8 cellular contexts compared by ENCODE assay signal in the genomic region with DNA sequence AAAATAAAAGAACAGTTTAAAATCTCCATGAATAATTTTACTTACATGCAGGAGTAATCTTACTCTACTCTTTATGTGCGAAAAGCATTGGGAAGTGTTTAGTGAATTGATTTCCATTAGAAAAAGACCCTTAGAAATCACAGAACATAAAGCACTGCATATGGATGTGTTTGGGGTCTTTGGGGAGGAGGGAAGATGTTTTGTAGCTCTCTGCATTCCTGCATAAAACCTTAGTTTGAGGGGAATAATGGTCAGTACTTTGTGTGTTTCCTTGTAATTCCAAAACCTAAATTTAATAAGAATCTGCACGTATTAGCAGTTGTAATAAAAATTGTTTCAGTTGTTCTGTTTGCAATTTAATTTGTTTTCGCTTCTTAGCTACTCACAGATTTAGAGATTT.
DNase-seq lines count a peak whose midpoint lies in the region; ATAC-seq and TF ChIP-seq lines count a peak whose summit lies in the region.

No MANE protein-coding gene starts in this region.

- DNase-seq in Peyer's patch (no peak), fibroblast of lung (ENCODE audit: low read depth in 2 of 2) (peak in 1 of 2 donors; percentile 26), EL (no peak)

- H3K9ac ChIP-seq in ES-I3 (ENCODE audit: low read depth, low read length) (peak overlapping the region; percentile 34; the same call in 1 of the 2 replicates), fibroblast of lung (ENCODE audit: insufficient read depth, low read length) (no peak overlapping the region), rectal smooth muscle tissue (ENCODE audit: low read length) (no peak overlapping the region)

- H3K27ac ChIP-seq in Peyer's patch: peak overlapping the region in 3 of 4 donors; percentile 48 to 74 (median 59)
- H3K27ac ChIP-seq in fibroblast of lung (ENCODE audit: insufficient read depth, low read length): peak overlapping the region; percentile 46
- H3K27ac ChIP-seq in rectal smooth muscle tissue (ENCODE audit: low read depth, low read length): peak overlapping the region; percentile 43

- ATAC-seq in GM21529 (IDR thresholded peaks at IDR 0.05; ENCODE audit: unreplicated experiment) (no peak), HG03521 (IDR thresholded peaks at IDR 0.05; ENCODE audit: unreplicated experiment) (no peak), HG02588 (IDR thresholded peaks at IDR 0.05; ENCODE audit: unreplicated experiment) (no peak)

- no peaks in the 10 kb centered on the region for H4K20me1 ChIP-seq in fibroblast of lung (ENCODE audit: control insufficient read depth, extremely low read depth, insufficient read depth, low read length)

- H3K4me3 ChIP-seq in Peyer's patch (peak overlapping the region; percentile 21 to 57 (median 42)), fibroblast of lung (replicated peaks in 1 of 4; ENCODE audit: control extremely low read depth in 1 of 4, insufficient read depth in 1 of 4, low read depth in 3 of 4, low read length in 4 of 4) (peak overlapping the region; percentile 46 to 78 (median 53)), rectal smooth muscle tissue (ENCODE audit: low read length) (peak overlapping the region; percentile 57)

- no peaks in the 10 kb centered on the region for H3K27me3 ChIP-seq in Peyer's patch
- H3K27me3 ChIP-seq in fibroblast of lung (ENCODE audit: control insufficient read depth, insufficient read depth, low read length): no peaks in the 10 kb centered on the region
- no peaks in the 10 kb centered on the region for H3K27me3 ChIP-seq in rectal smooth muscle tissue (ENCODE audit: control insufficient read depth, insufficient read depth, low read length)

- no peak overlapping the region for H2AFZ ChIP-seq in fibroblast of lung (ENCODE audit: low read length)

- peak overlapping the region; percentile 96 for H3K4me2 ChIP-seq in fibroblast of lung (ENCODE audit: extremely low read depth, insufficient read depth, low read length)

- H3K9me3 ChIP-seq in ES-I3 (ENCODE audit: control insufficient read depth, insufficient read depth, low read length) (no peaks in the 10 kb centered on the region), Peyer's patch (no peaks in the 10 kb centered on the region), fibroblast of lung (ENCODE audit: control insufficient read depth, insufficient read depth, low read depth, low read length) (no peaks in the 10 kb centered on the region)

- H3K36me3 ChIP-seq in ES-I3 (ENCODE audit: insufficient read depth, low read length) (no peaks in the 10 kb centered on the region), Peyer's patch (peaks cover 0 to 18% (median 0%) of the 10 kb centered on the region in 3 donors), fibroblast of lung (ENCODE audit: control insufficient read depth, insufficient read depth, low read length) (no peaks in the 10 kb centered on the region), rectal smooth muscle tissue (ENCODE audit: control insufficient read depth, insufficient read depth, low read length) (no peaks in the 10 kb centered on the region)

- TF ChIP-seq CTCF in Peyer's patch (IDR thresholded peaks at IDR 0.05) (no peak), fibroblast of lung (conservative IDR thresholded peaks at IDR 0.05 in 1 of 2, IDR thresholded peaks at IDR 0.05 in 1 of 2; ENCODE audit: low read depth in 1 of 2, low read length in 2 of 2) (no peak)

- no peak for TF ChIP-seq POLR2A in Peyer's patch (IDR thresholded peaks at IDR 0.05)

- H3K79me2 ChIP-seq in fibroblast of lung (ENCODE audit: control insufficient read depth, insufficient read depth, low read length): no peaks in the 10 kb centered on the region

- H3K4me1 ChIP-seq in ES-I3 (ENCODE audit: insufficient read depth, low read length) (peaks cover 25% of the 10 kb centered on the region), Peyer's patch (peaks cover 0 to 19% (median 0%) of the 10 kb centered on the region in 4 donors), fibroblast of lung (ENCODE audit: control insufficient read depth, extremely low read depth, insufficient read depth, low read length) (peaks cover 2% of the 10 kb centered on the region), rectal smooth muscle tissue (ENCODE audit: control insufficient read depth, insufficient read depth, low read length) (peaks cover 6% of the 10 kb centered on the region)
